ENCODE assay signal across 11 cellular contexts in the genomic region with DNA sequence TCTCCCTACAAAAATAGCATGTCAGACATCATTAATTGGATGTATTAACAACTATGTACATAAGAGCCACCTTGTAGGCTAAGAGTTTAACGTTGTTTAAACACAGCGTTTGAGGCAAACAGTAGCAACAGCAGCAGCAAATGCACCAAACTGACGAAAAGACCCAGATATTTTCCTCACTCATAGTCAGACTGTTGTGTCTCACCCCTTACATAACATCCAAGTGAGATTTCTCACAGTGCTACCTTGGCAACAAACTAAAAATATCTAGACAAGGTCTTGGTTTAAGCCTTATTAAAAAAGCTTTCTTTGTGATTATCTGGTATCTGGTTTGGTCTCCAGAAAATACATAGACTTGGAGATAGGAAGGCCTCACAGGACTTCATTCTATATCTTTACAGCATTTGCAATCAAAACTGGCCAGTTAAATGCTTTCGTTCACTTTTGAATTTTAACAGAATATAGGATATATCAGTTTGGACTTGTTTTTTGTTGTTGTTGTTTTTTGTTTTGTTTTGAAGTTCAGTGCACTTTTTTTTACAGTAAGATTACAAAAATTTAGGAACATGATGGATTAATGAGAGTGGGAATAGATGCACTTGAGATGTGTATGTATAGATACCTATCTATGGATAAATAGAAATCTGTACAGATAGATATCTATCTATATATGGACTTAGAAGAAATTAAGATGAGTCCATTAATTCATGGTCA. TPM values are rescaled to one million over a fixed set of nuclear protein-coding genes. Genes with fewer than 3 reads are reported as not detected.
A peak's percentile ranks its signal among the peaks of the same experiment; 100 is the strongest.
DNase-seq lines count a peak whose midpoint lies in the region; ATAC-seq and TF ChIP-seq lines count a peak whose summit lies in the region.
"Had no signal": no experiment of that assay in that cellular context is flagged by ENCODE, and none has a peak within 500 bp of the region (broad histone marks: within the 10 kb centered on the region; RNA-seq: fewer than 3 reads in every experiment).

No MANE protein-coding gene starts in this region.

- CTCF ChIA-PET in Panc1 (lab: Charles Lee) = interaction anchor here (0.6 to 2.6 kb wide), 4 partner anchors 154 to 970 kb away, joined by 6 to 19 read pairs (median 17); no protein-coding TSS in a partner anchor

- no peaks in the 10 kb centered on the region for H3K9me3 ChIP-seq in Panc1 (ENCODE audit: control insufficient read depth, insufficient read depth, low read depth, low read length)
- H3K9me3 ChIP-seq in testis = no peaks in the 10 kb centered on the region

- in situ Hi-C loops in Panc1 (cut with HindIII; ENCODE audit: low pct_unique_long_range_greater_than_20kb, low sequenced_read_pairs) = no loop called here

- no peak for TF ChIP-seq POLR2A in testis (IDR thresholded peaks at IDR 0.05)

- ATAC-seq in Panc1 = no peak
- ATAC-seq in GM19455 (IDR thresholded peaks at IDR 0.05; ENCODE audit: unreplicated experiment) = no peak
- no peak for ATAC-seq in HG03139 (IDR thresholded peaks at IDR 0.05; ENCODE audit: unreplicated experiment)

- BruUV-seq in Panc1 (replicated peaks; lab: Mats Ljungman, UMichigan) = no TSS peak

- H3K36me3 ChIP-seq in Panc1 (ENCODE audit: control insufficient read depth, insufficient read depth, low read length) = no peaks in the 10 kb centered on the region; the same call in 1 of the 2 replicates
- H3K36me3 ChIP-seq in testis (ENCODE audit: low read depth, missing control alignments) = no peaks in the 10 kb centered on the region

- H3K4me1 ChIP-seq in Panc1 (ENCODE audit: control insufficient read depth, insufficient read depth, low read length) = peaks cover 64% of the 10 kb centered on the region
- peaks cover 17% of the 10 kb centered on the region for H3K4me1 ChIP-seq in testis

- 40 to 44% methylated on average over 4 of the region's 4 CpGs for WGBS in testis, 2 donors

- H3K27ac ChIP-seq in Panc1 (ENCODE audit: low read length) (peak overlapping the region; percentile 100), caudate nucleus (ENCODE audit: low read depth, low read length) (peak overlapping the region; percentile 98), testis (peak overlapping the region; percentile 14 to 93)

- POLR2A ChIA-PET in Panc1 (lab: Charles Lee) = interaction anchor here (0.7 to 1.2 kb wide), 3 partner anchors 151 to 737 kb away, joined by 3 to 17 read pairs (median 13); no protein-coding TSS in a partner anchor

- H3K4me3 ChIP-seq in Panc1 (ENCODE audit: low read depth in 2 of 2, low read length in 2 of 2) (peak overlapping the region; percentile 63 to 68), testis (no peak overlapping the region)

- no peaks in the 10 kb centered on the region for H3K27me3 ChIP-seq in Panc1 (ENCODE audit: control insufficient read depth, insufficient read depth, low read length)
- no peaks in the 10 kb centered on the region for H3K27me3 ChIP-seq in testis

- no peak for TF ChIP-seq CTCF in Panc1 (IDR thresholded peaks at IDR 0.05)
- no peak for TF ChIP-seq CTCF in testis (IDR thresholded peaks at IDR 0.05)

- DNase-seq in Panc1 (ENCODE audit: low read depth, low spot score) = no peak
- DNase-seq in caudate nucleus (lab: John Stamatoyannopoulos, UW) = peak in 3 of 61 donors; percentile 28 to 53 (median 41)
- DNase-seq in midbrain (lab: John Stamatoyannopoulos, UW) = peak; percentile 83
- no peak for DNase-seq in testis
- DNase-seq in activated T-cell treated with anti-CD3 and anti-CD28 coated beads, Interleukin-2, amount 50 U/mL, for 48 hours = no peak
- DNase-seq: activated CD4-positive, alpha-beta T cell treated with anti-CD3 and anti-CD28 coated beads, Interleukin-2, amount 50 U/mL, for 1 hour; activated naive CD4-positive, alpha-beta T cell treated with Interleukin-2 at 50 U/mL for 16 hours; Calu3; NCI-H524 had no signal

- intact Hi-C loops in Panc1 (cut with micrococcal nuclease; ENCODE audit: unreplicated experiment) = loop anchor here (5.0 kb wide), 1 partner anchor 402 kb away; no protein-coding TSS in a partner anchor
- intact Hi-C loops in testis (cut with DNase I; ENCODE audit: low total_unique reads) = no loop called here

RNA-seq across cellular contexts. Expression of a gene that starts 4.1 kb away (rescaled TPM):
- total RNA-seq in Panc1 (2021; ENCODE audit: unreplicated experiment) (147 TPM), testis (10 to 100 TPM; 13.9 to 23.8 TPM)
- 88.0 TPM for polyA plus RNA-seq in Panc1 (2012; ENCODE audit: insufficient read length)
- 10.0 TPM for polyA plus RNA-seq in testis (ENCODE audit: insufficient read depth, low read depth, low replicate concordance)

Comparison
In these comparisons a context has a peak if more than half of its experiments do, and no peak if none do; other contexts are left out.
1. H3K4me3 ChIP-seq: peak in Panc1 (2 of 2); none in testis (0 of 2).
2. Peak in every context shown above with its lines, with median percentiles within 50 percentile points of each other: H3K27ac ChIP-seq.